10 cellular contexts compared by ENCODE assay signal in the genomic region with DNA sequence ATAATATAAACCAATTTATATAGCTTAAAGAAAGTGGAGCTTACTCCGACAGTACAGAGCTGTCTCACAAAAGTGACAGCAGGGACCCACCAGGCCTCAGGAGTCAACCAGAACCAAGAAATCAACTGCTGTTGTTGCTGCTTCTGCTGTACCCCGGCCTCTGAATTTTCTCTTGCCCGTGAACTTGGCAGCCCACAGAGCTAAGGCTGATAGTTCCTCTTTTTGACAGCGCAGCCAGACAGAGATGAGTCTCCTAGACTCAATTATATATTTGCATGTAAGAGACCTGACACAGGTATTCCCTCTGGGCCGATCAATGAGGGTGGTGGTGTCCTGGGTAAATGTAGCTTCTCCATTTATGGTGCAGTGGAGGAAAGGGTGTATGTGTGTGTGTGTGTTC.
DNase-seq lines count a peak whose midpoint lies in the region; ATAC-seq, FAIRE-seq and TF ChIP-seq lines count a peak whose summit lies in the region.
"Had no signal": no experiment of that assay in that cellular context is flagged by ENCODE, and none has a peak within 500 bp of the region (broad histone marks: within the 10 kb centered on the region; RNA-seq: fewer than 3 reads in every experiment).

No MANE protein-coding gene starts in this region.

- TF ChIP-seq CTCF in heart left ventricle (IDR thresholded peaks at IDR 0.05) = no peak

- no peaks in the 10 kb centered on the region for H3K36me3 ChIP-seq in heart left ventricle

- no peaks in the 10 kb centered on the region for H3K9me3 Mint-ChIP-seq in activated naive CD8-positive, alpha-beta T cell treated with anti-CD3 and anti-CD28 coated beads, Interleukin-2, amount 50 U/mL, for 24 hours

- intact Hi-C loops in heart left ventricle (cut with DNase I) = no loop called here

- ATAC-seq in GM19467 (IDR thresholded peaks at IDR 0.05; ENCODE audit: unreplicated experiment) = peak; percentile 97
- peak; percentile 96 for ATAC-seq in HG03025 (IDR thresholded peaks at IDR 0.05; ENCODE audit: low FRiP score, unreplicated experiment)
- no peak for ATAC-seq in activated naive CD8-positive, alpha-beta T cell treated with anti-CD3 and anti-CD28 coated beads, Interleukin-2, amount 50 U/mL, for 24 hours
- ATAC-seq in heart left ventricle = no peak
- ATAC-seq: Panc1 had no signal

- H3K4me1 ChIP-seq in heart left ventricle = peaks cover 0 to 7% (median 0%) of the 10 kb centered on the region in 12 donors

- no peaks in the 10 kb centered on the region for H3K36me3 Mint-ChIP-seq in activated naive CD8-positive, alpha-beta T cell treated with anti-CD3 and anti-CD28 coated beads, Interleukin-2, amount 50 U/mL, for 24 hours (ENCODE audit: low read depth)

- H3K27me3 ChIP-seq in heart left ventricle = peaks cover 0 to 5% (median 0%) of the 10 kb centered on the region in 9 donors

- no peaks in the 10 kb centered on the region for H3K4me1 Mint-ChIP-seq in activated naive CD8-positive, alpha-beta T cell treated with anti-CD3 and anti-CD28 coated beads, Interleukin-2, amount 50 U/mL, for 24 hours

- peak; percentile 81 for FAIRE-seq in GM12892 (lab: Jason Lieb, UNC)

- 88 to 93% (median 91%) methylated on average over 5 of the region's 5 CpGs for WGBS in heart left ventricle, 4 donors

- H3K4me3 ChIP-seq in heart left ventricle = no peak overlapping the region

- H3K27ac Mint-ChIP-seq in activated naive CD8-positive, alpha-beta T cell treated with anti-CD3 and anti-CD28 coated beads, Interleukin-2, amount 50 U/mL, for 24 hours = no peak overlapping the region
- H3K27ac Mint-ChIP-seq: brain had no signal

- TF ChIP-seq POLR2A in GM12892 (IDR thresholded peaks at IDR 0.05; ENCODE audit: low read depth, low read length) (no peak), heart left ventricle (IDR thresholded peaks at IDR 0.05) (no peak)

- no peak overlapping the region for H3K4me3 Mint-ChIP-seq in activated naive CD8-positive, alpha-beta T cell treated with anti-CD3 and anti-CD28 coated beads, Interleukin-2, amount 50 U/mL, for 24 hours
- H3K4me3 Mint-ChIP-seq: brain had no signal

- DNase-seq in GM12892 (ENCODE audit: insufficient read length) (peak; percentile 41), NCI-H526 (lab: John Stamatoyannopoulos, UW) (peak; percentile 90 to 91), EL (no peak), RKO (ENCODE audit: low spot score) (no peak), heart left ventricle (no peak)
- DNase-seq in activated naive CD8-positive, alpha-beta T cell treated with anti-CD3 and anti-CD28 coated beads, Interleukin-2, amount 50 U/mL, for 24 hours = no peak

- H3K9me3 ChIP-seq in heart left ventricle = no peaks in the 10 kb centered on the region

- no peak overlapping the region for H3K27ac ChIP-seq in heart left ventricle

- peaks cover 12% of the 10 kb centered on the region for H3K27me3 Mint-ChIP-seq in activated naive CD8-positive, alpha-beta T cell treated with anti-CD3 and anti-CD28 coated beads, Interleukin-2, amount 50 U/mL, for 24 hours

Comparison
In these comparisons a context has a peak if more than half of its experiments do, and no peak if none do; other contexts are left out.
1. DNase-seq: peak in GM12892 (single experiment) and NCI-H526 (2 of 2); none in EL (single experiment), RKO (single experiment), activated naive CD8-positive, alpha-beta T cell treated with anti-CD3 and anti-CD28 coated beads, Interleukin-2, amount 50 U/mL, for 24 hours (single experiment) and heart left ventricle (0 of 5).
2. ATAC-seq: peak in GM19467 (single experiment) and HG03025 (single experiment); none in activated naive CD8-positive, alpha-beta T cell treated with anti-CD3 and anti-CD28 coated beads, Interleukin-2, amount 50 U/mL, for 24 hours (single experiment) and heart left ventricle (0 of 4).